In the genomic region with DNA sequence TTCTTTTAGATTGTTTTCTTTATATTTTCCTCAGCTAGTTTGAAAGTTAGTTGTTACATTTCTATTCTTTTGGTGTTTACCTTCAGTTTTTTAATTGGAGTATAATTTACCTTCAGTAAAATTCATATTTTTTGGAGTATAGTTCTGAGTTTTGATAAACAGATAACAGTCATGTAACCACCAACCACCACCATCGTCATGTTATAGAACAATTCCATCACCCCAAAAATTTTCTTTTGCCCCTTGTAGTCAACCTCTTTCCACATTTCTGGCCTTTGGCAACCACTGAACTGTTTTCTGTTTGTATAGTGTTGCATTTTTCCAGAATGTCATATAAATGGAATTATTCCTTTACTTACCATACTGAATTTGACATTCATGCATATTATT, we compare ENCODE assay signal across 1 cellular context.
TF ChIP-seq lines count a peak whose summit lies in the region.

No MANE protein-coding gene starts in this region.

TF ChIP-seq in liver, 16 proteins besides CTCF, POLR2A, EP300 and RAD21 (continued from another document):
- TF ChIP-seq REST (IDR thresholded peaks at IDR 0.05) = no peak
- TF ChIP-seq, protein P1, sequence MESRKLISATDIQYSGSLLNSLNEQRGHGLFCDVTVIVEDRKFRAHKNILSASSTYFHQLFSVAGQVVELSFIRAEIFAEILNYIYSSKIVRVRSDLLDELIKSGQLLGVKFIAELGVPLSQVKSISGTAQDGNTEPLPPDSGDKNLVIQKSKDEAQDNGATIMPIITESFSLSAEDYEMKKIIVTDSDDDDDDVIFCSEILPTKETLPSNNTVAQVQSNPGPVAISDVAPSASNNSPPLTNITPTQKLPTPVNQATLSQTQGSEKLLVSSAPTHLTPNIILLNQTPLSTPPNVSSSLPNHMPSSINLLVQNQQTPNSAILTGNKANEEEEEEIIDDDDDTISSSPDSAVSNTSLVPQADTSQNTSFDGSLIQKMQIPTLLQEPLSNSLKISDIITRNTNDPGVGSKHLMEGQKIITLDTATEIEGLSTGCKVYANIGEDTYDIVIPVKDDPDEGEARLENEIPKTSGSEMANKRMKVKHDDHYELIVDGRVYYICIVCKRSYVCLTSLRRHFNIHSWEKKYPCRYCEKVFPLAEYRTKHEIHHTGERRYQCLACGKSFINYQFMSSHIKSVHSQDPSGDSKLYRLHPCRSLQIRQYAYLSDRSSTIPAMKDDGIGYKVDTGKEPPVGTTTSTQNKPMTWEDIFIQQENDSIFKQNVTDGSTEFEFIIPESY (IDR thresholded peaks at IDR 0.05) = no peak
- no peak for TF ChIP-seq FOXA2 (IDR thresholded peaks at IDR 0.05)
- TF ChIP-seq NR2F2 (IDR thresholded peaks at IDR 0.05) = no peak
- TF ChIP-seq GABPA (IDR thresholded peaks at IDR 0.05 in 1 of 2, conservative IDR thresholded peaks at IDR 0.05 in 1 of 2) = no peak
